Comparison of ENCODE assay signal across 1 cellular context in genomic region chr12:48980953-48981756, GRCh38.
TF ChIP-seq lines count a peak whose summit lies in the region.

No MANE protein-coding gene starts in this region.

TF ChIP-seq in GM12878, 131 proteins besides CTCF, POLR2A, EP300 and RAD21:
- no peak for TF ChIP-seq SMC3 (IDR thresholded peaks at IDR 0.05; ENCODE audit: borderline replicate concordance, low read length)
- 0 out of 2 replicates have a peak, but pooled peaks have one; percentile 4 for TF ChIP-seq YY1 (IDR thresholded peaks at IDR 0.05; ENCODE audit: low read depth, low read length)
- TF ChIP-seq BACH1 (IDR thresholded peaks at IDR 0.05; ENCODE audit: borderline replicate concordance) = no peak
- peak; percentile 74 for TF ChIP-seq HDAC6 (IDR thresholded peaks at IDR 0.05; ENCODE audit: unreplicated experiment)
- no peak for TF ChIP-seq SIN3A (IDR thresholded peaks at IDR 0.05; ENCODE audit: low read depth, low read length)
- no peak for TF ChIP-seq DPF2 (IDR thresholded peaks at IDR 0.05)
- TF ChIP-seq BHLHE40 (IDR thresholded peaks at IDR 0.05; ENCODE audit: borderline replicate concordance in 1 of 2, low read depth in 2 of 2, low read length in 1 of 2) = peak in 1 of 2 experiments; percentile 55; a peak in 2 of 4 replicates
- 0 out of 2 replicates have a peak, but pooled peaks have one; percentile 58 for TF ChIP-seq EZH2 (IDR thresholded peaks at IDR 0.05; ENCODE audit: borderline replicate concordance, control insufficient read depth, low read depth, low read length)
